14 cellular contexts compared by ENCODE assay signal in the genomic region with DNA sequence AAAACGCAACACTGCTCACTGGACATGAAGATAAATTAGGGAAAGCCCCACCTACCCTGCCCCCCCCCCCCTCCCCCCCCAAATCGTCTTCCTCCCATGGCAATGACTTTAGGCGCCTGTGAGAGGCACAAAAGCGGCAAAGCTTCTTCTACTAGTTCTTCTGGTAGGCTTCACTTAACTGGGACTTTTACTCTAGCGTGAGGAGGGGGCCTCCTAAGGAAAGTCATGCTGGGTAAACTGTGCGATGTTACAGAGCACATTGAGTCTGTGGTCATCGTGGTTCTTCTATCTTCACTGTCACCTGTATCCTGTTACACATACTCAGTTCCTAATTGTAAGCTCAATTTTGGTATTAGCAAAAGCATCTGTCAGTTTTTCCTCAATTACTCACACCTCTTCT.
DNase-seq lines count a peak whose midpoint lies in the region; ATAC-seq and TF ChIP-seq lines count a peak whose summit lies in the region.
"Had no signal": no experiment of that assay in that cellular context is flagged by ENCODE, and none has a peak within 500 bp of the region (broad histone marks: within the 10 kb centered on the region; RNA-seq: fewer than 3 reads in every experiment).

No MANE protein-coding gene starts in this region.

- no peak for DNase-seq in stimulated activated naive CD8-positive, alpha-beta T cell treated with anti-CD3 and anti-CD28 coated beads, Interleukin-15, Interleukin-2, amounts not matched to agents 100 U/mL and 50 U/mL, for 24 hours
- no peak for DNase-seq in stimulated activated naive CD8-positive, alpha-beta T cell treated with anti-CD3 and anti-CD28 coated beads, Interleukin-15, amount 100 ng/mL, for 72 hours
- DNase-seq in OCI-M2 (lab: John Stamatoyannopoulos, UW; ENCODE audit: unreplicated experiment) (peak; percentile 56), erythroblast (lab: John Stamatoyannopoulos, UW) (peak; percentile 32 to 41), DMS114 treated with DMSO at 0.1 percent for 48 hours (lab: John Stamatoyannopoulos, UW; ENCODE audit: unreplicated experiment) (no peak), RKO (ENCODE audit: low spot score) (no peak)
- DNase-seq: activated CD4-positive, alpha-beta memory T cell treated with anti-CD3 and anti-CD28 coated beads for 36 hours; C1 segment of cervical spinal cord; glutamatergic neuron; kidney; NCI-H748 treated with DMSO at 0.1 percent for 48 hours; T-helper 2 cell; tibial artery had no signal

- H3K4me1 Mint-ChIP-seq in stimulated activated naive CD8-positive, alpha-beta T cell treated with anti-CD3 and anti-CD28 coated beads, Interleukin-15, amount 100 ng/mL, for 72 hours: peaks cover 47% of the 10 kb centered on the region

- no peaks in the 10 kb centered on the region for H3K27me3 Mint-ChIP-seq in stimulated activated naive CD8-positive, alpha-beta T cell treated with anti-CD3 and anti-CD28 coated beads, Interleukin-15, amount 100 ng/mL, for 72 hours
- H3K27me3 Mint-ChIP-seq: activated CD4-positive, alpha-beta memory T cell treated with anti-CD3 and anti-CD28 coated beads for 36 hours had no signal

- peak; percentile 33 for ATAC-seq in stimulated activated naive CD8-positive, alpha-beta T cell treated with anti-CD3 and anti-CD28 coated beads, Interleukin-15, Interleukin-2, amounts not matched to agents 100 U/mL and 50 U/mL, for 24 hours
- ATAC-seq in stimulated activated naive CD8-positive, alpha-beta T cell treated with anti-CD3 and anti-CD28 coated beads, Interleukin-15, amount 100 ng/mL, for 72 hours: no peak
- no peak for ATAC-seq in GM21576 (IDR thresholded peaks at IDR 0.05; ENCODE audit: unreplicated experiment)

- no peak for TF ChIP-seq POLR2A in erythroblast (IDR thresholded peaks at IDR 0.05; ENCODE audit: low read length)

- peak overlapping the region in 1 of 2 donors; percentile 56 for H3K27ac Mint-ChIP-seq in stimulated activated naive CD8-positive, alpha-beta T cell treated with anti-CD3 and anti-CD28 coated beads, Interleukin-15, amount 100 ng/mL, for 72 hours
- H3K27ac Mint-ChIP-seq: activated CD4-positive, alpha-beta memory T cell treated with anti-CD3 and anti-CD28 coated beads for 36 hours had no signal

- no peak overlapping the region for H3K4me3 Mint-ChIP-seq in stimulated activated naive CD8-positive, alpha-beta T cell treated with anti-CD3 and anti-CD28 coated beads, Interleukin-15, amount 100 ng/mL, for 72 hours
- H3K4me3 Mint-ChIP-seq: activated CD4-positive, alpha-beta memory T cell treated with anti-CD3 and anti-CD28 coated beads for 36 hours had no signal

- no peaks in the 10 kb centered on the region for H3K9me3 Mint-ChIP-seq in stimulated activated naive CD8-positive, alpha-beta T cell treated with anti-CD3 and anti-CD28 coated beads, Interleukin-15, amount 100 ng/mL, for 72 hours
- H3K9me3 Mint-ChIP-seq: activated CD4-positive, alpha-beta memory T cell treated with anti-CD3 and anti-CD28 coated beads for 36 hours had no signal

Comparison
In these comparisons a context has a peak if more than half of its experiments do, and no peak if none do; other contexts are left out.
1. DNase-seq: peak in OCI-M2 (single experiment) and erythroblast (2 of 2); none in stimulated activated naive CD8-positive, alpha-beta T cell treated with anti-CD3 and anti-CD28 coated beads, Interleukin-15, Interleukin-2, amounts not matched to agents 100 U/mL and 50 U/mL, for 24 hours (single experiment), stimulated activated naive CD8-positive, alpha-beta T cell treated with anti-CD3 and anti-CD28 coated beads, Interleukin-15, amount 100 ng/mL, for 72 hours (0 of 2), DMS114 treated with DMSO at 0.1 percent for 48 hours (single experiment) and RKO (single experiment).